18 cellular contexts compared by ENCODE assay signal in the genomic region with DNA sequence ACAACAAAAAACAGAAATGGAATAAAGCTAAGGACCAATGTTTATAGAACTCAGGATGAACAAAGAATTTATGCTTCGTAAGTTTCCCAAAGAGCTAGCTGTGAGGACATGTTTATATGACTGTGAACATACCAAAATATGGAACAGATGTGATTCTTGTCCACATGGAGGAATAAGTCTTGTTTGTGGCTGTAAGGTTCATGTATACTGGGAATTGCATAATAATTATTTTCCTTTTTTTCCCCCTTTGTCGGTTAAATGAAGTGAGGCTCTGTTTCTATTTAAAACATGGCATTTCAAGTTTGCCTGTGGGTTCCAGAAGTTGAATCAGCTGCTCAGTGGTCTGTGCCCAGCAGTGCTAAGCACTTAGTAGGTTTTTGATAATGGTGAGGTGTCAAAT.
"Had no signal": no experiment of that assay in that cellular context is flagged by ENCODE, and none has a peak within 500 bp of the region (broad histone marks: within the 10 kb centered on the region; RNA-seq: fewer than 3 reads in every experiment).

No MANE protein-coding gene starts in this region.

- H3K4me3 Mint-ChIP-seq: immature natural killer cell; naive thymus-derived CD4-positive, alpha-beta T cell; neural crest cell; stimulated activated effector memory CD8-positive, alpha-beta T cell treated with anti-CD3 and anti-CD28 coated beads, Interleukin-12 subunit alpha, Interleukin-12 subunit beta, amount 100 ng/mL, for 72 hours; type B pancreatic cell had no signal

- H3K27ac Mint-ChIP-seq: immature natural killer cell; naive thymus-derived CD4-positive, alpha-beta T cell; stimulated activated effector memory CD8-positive, alpha-beta T cell treated with anti-CD3 and anti-CD28 coated beads, Interleukin-12 subunit alpha, Interleukin-12 subunit beta, amount 100 ng/mL, for 72 hours; type B pancreatic cell had no signal

- DNase-seq: effector memory CD4-positive, alpha-beta T cell; foreskin melanocyte; immature natural killer cell; mesendoderm; naive thymus-derived CD4-positive, alpha-beta T cell; posterior cingulate gyrus; stimulated activated CD4-positive, alpha-beta T cell treated with anti-CD3 and anti-CD28 coated beads, Interleukin-4, amount 100 ng/mL, for 1 hour; stimulated activated CD8-positive, alpha-beta memory T cell treated with anti-CD3 and anti-CD28 coated beads, Interleukin-4, amount 100 ng/mL, for 48 hours; stimulated activated naive CD8-positive, alpha-beta T cell treated with anti-CD3 and anti-CD28 coated beads, Interleukin-15, Interleukin-2, amounts not matched to agents 100 U/mL and 50 U/mL, for 24 hours; thyroid gland had no signal

- H3K4me1 Mint-ChIP-seq: immature natural killer cell; naive thymus-derived CD4-positive, alpha-beta T cell; neural crest cell; stimulated activated effector memory CD8-positive, alpha-beta T cell treated with anti-CD3 and anti-CD28 coated beads, Interleukin-12 subunit alpha, Interleukin-12 subunit beta, amount 100 ng/mL, for 72 hours had no signal

- H3K36me3 ChIP-seq: suprapubic skin, thyroid gland had no signal

- H3K27me3 ChIP-seq: suprapubic skin, thyroid gland had no signal

- H3K4me1 ChIP-seq: thyroid gland had no signal

- H3K9me3 ChIP-seq: suprapubic skin, thyroid gland had no signal

- H3K27ac ChIP-seq: suprapubic skin, thyroid gland had no signal

- H3K27me3 Mint-ChIP-seq: type B pancreatic cell had no signal

- H3K4me3 ChIP-seq: suprapubic skin, thyroid gland had no signal

- H3K36me3 Mint-ChIP-seq: immature natural killer cell; naive thymus-derived CD4-positive, alpha-beta T cell; stimulated activated effector memory CD8-positive, alpha-beta T cell treated with anti-CD3 and anti-CD28 coated beads, Interleukin-12 subunit alpha, Interleukin-12 subunit beta, amount 100 ng/mL, for 72 hours; type B pancreatic cell had no signal

- FAIRE-seq: endometrium, keratinocyte, urothelium cell line had no signal

- H3K9me3 Mint-ChIP-seq: stimulated activated effector memory CD8-positive, alpha-beta T cell treated with anti-CD3 and anti-CD28 coated beads, Interleukin-12 subunit alpha, Interleukin-12 subunit beta, amount 100 ng/mL, for 72 hours had no signal

- ATAC-seq: esophagus mucosa; naive thymus-derived CD4-positive, alpha-beta T cell; stimulated activated effector memory CD8-positive, alpha-beta T cell treated with anti-CD3 and anti-CD28 coated beads, Interleukin-12 subunit alpha, Interleukin-12 subunit beta, amount 100 ng/mL, for 72 hours; stimulated activated naive CD8-positive, alpha-beta T cell treated with anti-CD3 and anti-CD28 coated beads, Interleukin-15, Interleukin-2, amounts not matched to agents 100 U/mL and 50 U/mL, for 24 hours had no signal
